In genomic region chr4:6716018-6716911, GRCh38 we compare ENCODE assay signal across 1 cellular context.
TF ChIP-seq lines count a peak whose summit lies in the region.

BLOC1S4 (plus strand) TSS chr4:6716174; CDS start chr4:6716210, 36 bp downstream.

TF ChIP-seq in WTC11, 78 proteins besides CTCF, POLR2A, EP300 and RAD21 (continued from another document and continues in another):
- TF ChIP-seq AFF4 (CRISPR knock-in tag; IDR thresholded peaks at IDR 0.05; ENCODE audit: borderline replicate concordance) (no peak), RORB (CRISPR knock-in tag; IDR thresholded peaks at IDR 0.05) (no peak), ZNF423 (CRISPR knock-in tag; IDR thresholded peaks at IDR 0.05) (no peak), GRHL2 (CRISPR knock-in tag; IDR thresholded peaks at IDR 0.05; ENCODE audit: insufficient replicate concordance, severe bottlenecking) (no peak), GABPB1 (CRISPR knock-in tag; IDR thresholded peaks at IDR 0.05) (peak; percentile 73), EMX1 (CRISPR knock-in tag; IDR thresholded peaks at IDR 0.05) (no peak; the same call in 1 of the 2 replicates), NR3C1 (CRISPR knock-in tag; conservative IDR thresholded peaks at IDR 0.05; ENCODE audit: low read depth) (no peak), ZNF281 (CRISPR knock-in tag; IDR thresholded peaks at IDR 0.05) (no peak; the same call in 1 of the 2 replicates), NFATC4 (CRISPR knock-in tag; IDR thresholded peaks at IDR 0.05) (no peak), MYBL2 (CRISPR knock-in tag; IDR thresholded peaks at IDR 0.05) (peak; percentile 49; the same call in 1 of the 2 replicates), TP53 (CRISPR knock-in tag; IDR thresholded peaks at IDR 0.05) (peak; percentile 79; the same call in 1 of the 2 replicates), CREM (CRISPR knock-in tag; IDR thresholded peaks at IDR 0.05) (peak; percentile 70), ZBTB21 (CRISPR knock-in tag; IDR thresholded peaks at IDR 0.05; ENCODE audit: borderline replicate concordance) (no peak; the same call in 1 of the 2 replicates), ATF6 (CRISPR knock-in tag; IDR thresholded peaks at IDR 0.05) (no peak), SMAD4 (CRISPR knock-in tag; IDR thresholded peaks at IDR 0.05) (no peak), CDX4 (CRISPR knock-in tag; IDR thresholded peaks at IDR 0.05; ENCODE audit: borderline replicate concordance) (no peak), ZNF671 (CRISPR knock-in tag; IDR thresholded peaks at IDR 0.05) (no peak), FOXJ3 (CRISPR knock-in tag; IDR thresholded peaks at IDR 0.05; ENCODE audit: borderline replicate concordance) (no peak), ZNF416 (CRISPR knock-in tag; IDR thresholded peaks at IDR 0.05) (0 out of 2 replicates have a peak, but pooled peaks have one; percentile 5), ERG (CRISPR knock-in tag; IDR thresholded peaks at IDR 0.05) (peak; percentile 80; the same call in 1 of the 2 replicates), RELA (CRISPR knock-in tag; IDR thresholded peaks at IDR 0.05; ENCODE audit: borderline replicate concordance) (no peak), ATF3 (CRISPR knock-in tag; conservative IDR thresholded peaks at IDR 0.05) (no peak), NR1H2 (CRISPR knock-in tag; IDR thresholded peaks at IDR 0.05) (peak; percentile 56; the same call in 1 of the 2 replicates), ZNF232 (CRISPR knock-in tag; IDR thresholded peaks at IDR 0.05) (no peak; the same call in 1 of the 2 replicates), IRF2 (CRISPR knock-in tag; IDR thresholded peaks at IDR 0.05; ENCODE audit: borderline replicate concordance, low read depth) (no peak), TCF7 (CRISPR knock-in tag; IDR thresholded peaks at IDR 0.05; ENCODE audit: low read depth) (peak; percentile 60; the same call in 1 of the 2 replicates), AR (CRISPR knock-in tag; IDR thresholded peaks at IDR 0.05) (no peak), ZNF396 (CRISPR knock-in tag; IDR thresholded peaks at IDR 0.05; ENCODE audit: borderline replicate concordance) (peak; percentile 8; the same call in 1 of the 2 replicates), FOXP1 (CRISPR knock-in tag; IDR thresholded peaks at IDR 0.05; ENCODE audit: borderline replicate concordance) (peak; percentile 94), HMGA2 (CRISPR knock-in tag; IDR thresholded peaks at IDR 0.05) (no peak), USF1 (CRISPR knock-in tag; IDR thresholded peaks at IDR 0.05) (no peak), FOXP4 (CRISPR knock-in tag; IDR thresholded peaks at IDR 0.05) (peak; percentile 48; the same call in 1 of the 2 replicates), ZMAT4 (CRISPR knock-in tag; IDR thresholded peaks at IDR 0.05) (no peak), E2F1 (CRISPR knock-in tag; IDR thresholded peaks at IDR 0.05) (no peak), ZBTB43 (CRISPR knock-in tag; IDR thresholded peaks at IDR 0.05) (no peak), NFYB (CRISPR knock-in tag; conservative IDR thresholded peaks at IDR 0.05; ENCODE audit: low read depth) (no peak; the same call in 1 of the 2 replicates), NR2C2 (CRISPR knock-in tag; IDR thresholded peaks at IDR 0.05) (peak; percentile 31; the same call in 1 of the 2 replicates), JUN (CRISPR knock-in tag; IDR thresholded peaks at IDR 0.05) (no peak; the same call in 1 of the 2 replicates)
